In the genomic region with DNA sequence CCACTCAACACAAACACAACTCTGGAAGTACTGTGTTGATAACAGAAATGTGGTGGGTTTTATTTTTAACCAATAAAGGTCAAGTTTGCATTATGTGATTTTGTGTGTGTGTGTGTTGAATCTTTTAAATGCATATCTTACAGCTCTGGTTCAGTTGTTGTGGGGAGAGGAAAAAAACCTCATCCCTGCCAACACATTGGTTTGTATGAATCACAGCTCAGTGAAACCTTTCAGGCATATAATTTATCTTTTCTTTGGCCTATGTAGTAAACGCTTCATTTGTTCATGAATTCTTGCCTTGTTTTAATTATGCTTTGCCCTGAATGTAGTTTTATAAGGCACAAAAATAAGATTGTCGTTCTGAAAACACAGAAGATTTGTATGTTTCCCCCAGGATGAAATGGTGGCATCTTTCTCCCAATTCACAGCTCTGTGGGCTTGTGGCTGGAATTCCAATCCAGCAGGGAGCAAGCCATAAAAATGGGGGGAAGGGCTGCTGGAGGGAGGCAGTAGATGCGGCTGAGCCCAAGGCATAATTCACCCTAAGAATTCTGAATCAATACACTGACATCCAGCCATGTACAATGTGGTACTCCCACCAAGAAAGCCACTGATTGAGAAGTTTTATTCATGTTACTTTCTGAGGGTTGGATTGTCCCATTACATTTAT, we compare ENCODE assay signal across 16 cellular contexts. TPM values are rescaled to one million over a fixed set of nuclear protein-coding genes. Genes with fewer than 3 reads are reported as not detected.
DNase-seq lines count a peak whose midpoint lies in the region; ATAC-seq and TF ChIP-seq lines count a peak whose summit lies in the region.
"Had no signal": no experiment of that assay in that cellular context is flagged by ENCODE, and none has a peak within 500 bp of the region (broad histone marks: within the 10 kb centered on the region; RNA-seq: fewer than 3 reads in every experiment).

No MANE protein-coding gene starts in this region.

- no peaks in the 10 kb centered on the region for H3K9me3 ChIP-seq in suprapubic skin
- H3K9me3 ChIP-seq: sigmoid colon, vagina had no signal

- H3K27ac ChIP-seq in suprapubic skin = no peak overlapping the region
- H3K27ac ChIP-seq: sigmoid colon, vagina had no signal

- no peak for TF ChIP-seq POLR2A in suprapubic skin (IDR thresholded peaks at IDR 0.05)

- H3K4me3 ChIP-seq in AG09309 (ENCODE audit: control insufficient read depth, low read depth, low read length) = no peak overlapping the region
- peak overlapping the region; percentile 8 for H3K4me3 ChIP-seq in epithelial cell of proximal tubule (ENCODE audit: low read depth, low read length)
- H3K4me3 ChIP-seq in suprapubic skin = no peak overlapping the region
- H3K4me3 ChIP-seq: sigmoid colon, vagina had no signal

- no peaks in the 10 kb centered on the region for H3K36me3 ChIP-seq in suprapubic skin
- H3K36me3 ChIP-seq: sigmoid colon, vagina had no signal

- intact Hi-C loops in cardiac septum (cut with DNase I) = no loop called here

- no peak for ATAC-seq in GM21367 (IDR thresholded peaks at IDR 0.05; ENCODE audit: unreplicated experiment)
- ATAC-seq: stimulated activated naive B cell treated with anti-CD40 and anti-IgM and Interleukin-4, amounts not matched to agents 10 μg/mL and 1 μg/mL and 100 μg/mL, for 72 hours had no signal

- 51% methylated on average over 3 of the region's 3 CpGs for WGBS in suprapubic skin

- TF ChIP-seq EP300 in suprapubic skin (IDR thresholded peaks at IDR 0.05) = no peak

- TF ChIP-seq CTCF in AG09309 (IDR thresholded peaks at IDR 0.05; ENCODE audit: control insufficient read depth, insufficient read depth, low read depth, low read length, missing control alignments) = no peak
- TF ChIP-seq CTCF in epithelial cell of proximal tubule (conservative IDR thresholded peaks at IDR 0.05; ENCODE audit: low read depth, low read length) = no peak
- no peak for TF ChIP-seq CTCF in suprapubic skin (IDR thresholded peaks at IDR 0.05)

- H3K27me3 ChIP-seq in suprapubic skin = no peaks in the 10 kb centered on the region
- H3K27me3 ChIP-seq: sigmoid colon, vagina had no signal

- peak; percentile 67 for DNase-seq in AG09309 (ENCODE audit: low read depth)
- peak; percentile 6 for DNase-seq in MV-4-11 (lab: John Stamatoyannopoulos, UW)
- peak; percentile 72 for DNase-seq in epithelial cell of proximal tubule (ENCODE audit: low read depth)
- DNase-seq in myocyte (ENCODE audit: low read depth) = peak; percentile 53
- DNase-seq in ureter (ENCODE audit: low spot score) = no peak
- no peak for DNase-seq in suprapubic skin (ENCODE audit: low spot score in 2 of 2)
- DNase-seq in cardiac septum (ENCODE audit: low spot score) = no peak
- DNase-seq: DMS 273 treated with DMSO at 0.1 percent for 48 hours; HFFc6; NCI-H1694 treated with DMSO at 0.1 percent for 48 hours; NCI-H524 treated with DMSO at 0.1 percent for 48 hours; sigmoid colon; stimulated activated naive B cell treated with anti-CD40 and anti-IgM and Interleukin-4, amounts not matched to agents 10 μg/mL and 1 μg/mL and 100 μg/mL, for 72 hours had no signal

- H3K4me1 ChIP-seq in suprapubic skin = no peaks in the 10 kb centered on the region

RNA-seq across cellular contexts. Expression of gene BCAS1, which starts 45.1 kb away (rescaled TPM):
- total RNA-seq in epithelial cell of proximal tubule = under 0.01 and 0.65 TPM in 2 replicates
- total RNA-seq in myocyte = 5.0 and 6.3 TPM in 2 replicates
- 20.5 TPM for polyA plus RNA-seq in myocyte (2012)
- total RNA-seq in ureter = 67.2 TPM
- total RNA-seq in suprapubic skin = 1 to 10 TPM; 1.7 to 3.4 (median 2.1) TPM
- not detected for total RNA-seq in cardiac septum
- total RNA-seq: lung microvascular endothelial cell had no signal

Comparison
In these comparisons a context has a peak if more than half of its experiments do, and no peak if none do; other contexts are left out.
1. DNase-seq: peak in AG09309 (single experiment), MV-4-11 (single experiment), epithelial cell of proximal tubule (single experiment) and myocyte (single experiment); none in ureter (single experiment), suprapubic skin (0 of 2) and cardiac septum (single experiment).